Comparison of ENCODE assay signal across 1 cellular context in genomic region chr18:12766986-12767433, GRCh38.
A peak's percentile ranks its signal among the peaks of the same experiment; 100 is the strongest.
TF ChIP-seq lines count a peak whose summit lies in the region.

No MANE protein-coding gene starts in this region.

TF ChIP-seq in HepG2, 621 proteins besides CTCF, POLR2A, EP300 and RAD21 (continued from another document):
- TF ChIP-seq MXI1 (IDR thresholded peaks at IDR 0.05; ENCODE audit: borderline replicate concordance, low read depth, low read length), result no peak
- 0 out of 2 replicates have a peak, but pooled peaks have one; percentile 41 for TF ChIP-seq KDM4B (CRISPR knock-in tag; IDR thresholded peaks at IDR 0.05)
- TF ChIP-seq YEATS4 (CRISPR knock-in tag; IDR thresholded peaks at IDR 0.05; ENCODE audit: borderline replicate concordance), result 0 out of 2 replicates have a peak, but pooled peaks have one; percentile 38
- TF ChIP-seq RBAK (CRISPR knock-in tag; IDR thresholded peaks at IDR 0.05), result peak; percentile 95
- TF ChIP-seq SRSF9 (IDR thresholded peaks at IDR 0.05; ENCODE audit: borderline replicate concordance, insufficient read depth, low read depth, low read length, poor library complexity, severe bottlenecking), result no peak
- no peak for TF ChIP-seq ZSCAN5A (CRISPR knock-in tag; IDR thresholded peaks at IDR 0.05; ENCODE audit: borderline replicate concordance)
- peak; percentile 70; the same call in 1 of the 2 replicates for TF ChIP-seq JUND (CRISPR knock-in tag; IDR thresholded peaks at IDR 0.05)
- peak; percentile 70 for TF ChIP-seq ZNF143 (CRISPR knock-in tag; IDR thresholded peaks at IDR 0.05)
- TF ChIP-seq FOXP1 (IDR thresholded peaks at IDR 0.05), result no peak
- no peak for TF ChIP-seq FOXP1 (CRISPR knock-in tag; IDR thresholded peaks at IDR 0.05)
- no peak for TF ChIP-seq NR0B2 (CRISPR knock-in tag; IDR thresholded peaks at IDR 0.05)
- peak; percentile 95 for TF ChIP-seq ZNF687 (CRISPR knock-in tag; IDR thresholded peaks at IDR 0.05)
- TF ChIP-seq ZMAT3 (CRISPR knock-in tag; conservative IDR thresholded peaks at IDR 0.05), result no peak
- TF ChIP-seq GABPB1 (CRISPR knock-in tag; IDR thresholded peaks at IDR 0.05), result peak; percentile 41; the same call in 1 of the 2 replicates
- no peak for TF ChIP-seq TMF1 (CRISPR knock-in tag; IDR thresholded peaks at IDR 0.05; ENCODE audit: low read depth)
- TF ChIP-seq ZNF552 (CRISPR knock-in tag; IDR thresholded peaks at IDR 0.05; ENCODE audit: borderline replicate concordance), result no peak
- TF ChIP-seq CHCHD3 (CRISPR knock-in tag; IDR thresholded peaks at IDR 0.05), result no peak
- TF ChIP-seq DBP (CRISPR knock-in tag; IDR thresholded peaks at IDR 0.05; ENCODE audit: not compliant biosample characterization), result no peak
- TF ChIP-seq ZNF580 (CRISPR knock-in tag; IDR thresholded peaks at IDR 0.05; ENCODE audit: borderline replicate concordance, low read depth), result 0 out of 2 replicates have a peak, but pooled peaks have one; percentile 26
- no peak; the same call in 1 of the 2 replicates for TF ChIP-seq ZBTB38 (CRISPR knock-in tag; IDR thresholded peaks at IDR 0.05)
- peak; percentile 39; the same call in 1 of the 2 replicates for TF ChIP-seq TFDP2 (CRISPR knock-in tag; IDR thresholded peaks at IDR 0.05)
- TF ChIP-seq ZFX (CRISPR knock-in tag; IDR thresholded peaks at IDR 0.05; ENCODE audit: low read depth), result peak; percentile 47; the same call in 1 of the 2 replicates
- TF ChIP-seq ZNF747 (CRISPR knock-in tag; IDR thresholded peaks at IDR 0.05; ENCODE audit: borderline replicate concordance), result no peak
- no peak for TF ChIP-seq MED8 (CRISPR knock-in tag; IDR thresholded peaks at IDR 0.05; ENCODE audit: insufficient replicate concordance)
- TF ChIP-seq ZNF839 (CRISPR knock-in tag; IDR thresholded peaks at IDR 0.05; ENCODE audit: borderline replicate concordance), result 0 out of 2 replicates have a peak, but pooled peaks have one; percentile 29
- no peak for TF ChIP-seq ZNF720 (CRISPR knock-in tag; IDR thresholded peaks at IDR 0.05)
- peak; percentile 45; the same call in 1 of the 2 replicates for TF ChIP-seq ZHX2 (IDR thresholded peaks at IDR 0.05; ENCODE audit: low read depth)
- no peak for TF ChIP-seq ZHX2 (CRISPR knock-in tag; IDR thresholded peaks at IDR 0.05; ENCODE audit: borderline replicate concordance)
- 0 out of 2 replicates have a peak, but pooled peaks have one; percentile 42 for TF ChIP-seq ZNF792 (CRISPR knock-in tag; IDR thresholded peaks at IDR 0.05)
- TF ChIP-seq ISL2 (CRISPR knock-in tag; IDR thresholded peaks at IDR 0.05), result peak; percentile 49; the same call in 1 of the 2 replicates
- peak; percentile 74; the same call in 1 of the 2 replicates for TF ChIP-seq ZNF788 (CRISPR knock-in tag; IDR thresholded peaks at IDR 0.05; ENCODE audit: borderline replicate concordance)
- TF ChIP-seq PPARG (CRISPR knock-in tag; conservative IDR thresholded peaks at IDR 0.05), result peak; percentile 34; the same call in 1 of the 2 replicates
- TF ChIP-seq KDM1A (CRISPR knock-in tag; IDR thresholded peaks at IDR 0.05), result peak; percentile 26; the same call in 1 of the 2 replicates
- TF ChIP-seq ZNF350 (CRISPR knock-in tag; IDR thresholded peaks at IDR 0.05; ENCODE audit: borderline replicate concordance, low read depth), result peak; percentile 53; the same call in 1 of the 2 replicates
- TF ChIP-seq HDAC1 (CRISPR knock-in tag; IDR thresholded peaks at IDR 0.05), result 0 out of 2 replicates have a peak, but pooled peaks have one; percentile 19
- peak; percentile 54; the same call in 1 of the 2 replicates for TF ChIP-seq ARNT2 (CRISPR knock-in tag; IDR thresholded peaks at IDR 0.05; ENCODE audit: low read depth)
- peak; percentile 86 for TF ChIP-seq ZMYM2 (CRISPR knock-in tag; IDR thresholded peaks at IDR 0.05)
- TF ChIP-seq ZNF703 (CRISPR knock-in tag; IDR thresholded peaks at IDR 0.05; ENCODE audit: borderline replicate concordance), result no peak
- TF ChIP-seq FOSL2 (CRISPR knock-in tag; IDR thresholded peaks at IDR 0.05), result peak; percentile 59
- TF ChIP-seq ZNF441 (CRISPR knock-in tag; IDR thresholded peaks at IDR 0.05; ENCODE audit: borderline replicate concordance), result peak; percentile 44; the same call in 1 of the 2 replicates
- no peak for TF ChIP-seq ZSCAN30 (CRISPR knock-in tag; IDR thresholded peaks at IDR 0.05)
- TF ChIP-seq DRAP1 (CRISPR knock-in tag; IDR thresholded peaks at IDR 0.05), result peak; percentile 36; the same call in 1 of the 2 replicates
- TF ChIP-seq MNT (IDR thresholded peaks at IDR 0.05), result no peak
- no peak for TF ChIP-seq ASH2L (IDR thresholded peaks at IDR 0.05; ENCODE audit: insufficient read length, low read depth, low read length)
- TF ChIP-seq ZNF773 (CRISPR knock-in tag; IDR thresholded peaks at IDR 0.05; ENCODE audit: borderline replicate concordance), result no peak
